Comparison of ENCODE assay signal across 21 cellular contexts in genomic region chr16:22969567-22969966, GRCh38.
"Had no signal": no experiment of that assay in that cellular context is flagged by ENCODE, and none has a peak within 500 bp of the region (broad histone marks: within the 10 kb centered on the region; RNA-seq: fewer than 3 reads in every experiment).

No MANE protein-coding gene starts in this region.

- H3K4me1 ChIP-seq: body of pancreas, colonic mucosa, stomach had no signal

- H3K4me3 ChIP-seq: body of pancreas, colonic mucosa, esophagus muscularis mucosa, lung, skin epidermis, stomach had no signal

- ATAC-seq: activated T-helper 17 cell treated with anti-CD3 and anti-CD28 coated beads, Interleukin-2, amount 50 U/mL, for 72 hours; body of pancreas; stimulated activated effector memory CD8-positive, alpha-beta T cell treated with anti-CD3 and anti-CD28 coated beads, Interleukin-12 subunit alpha, Interleukin-12 subunit beta, amount 100 ng/mL, for 72 hours; T-cell had no signal

- H3K27ac ChIP-seq: body of pancreas, colonic mucosa, esophagus muscularis mucosa, skin epidermis, stomach had no signal

- H3K27me3 ChIP-seq: body of pancreas, colonic mucosa had no signal

- H3K9me3 ChIP-seq: body of pancreas, colonic mucosa, esophagus muscularis mucosa, stomach had no signal

- H3K36me3 ChIP-seq: colonic mucosa, esophagus muscularis mucosa, stomach had no signal

- DNase-seq: activated B cell treated with CpG ODN at 0.5 μM for 24 hours; activated CD4-positive, alpha-beta memory T cell treated with anti-CD3 and anti-CD28 coated beads, Interleukin-2, amount 10 ng/mL, durations not matched to agents 7 days and 5 days; activated CD4-positive, alpha-beta T cell treated with anti-CD3 and anti-CD28 coated beads for 48 hours; activated naive CD4-positive, alpha-beta T cell; activated naive CD8-positive, alpha-beta T cell treated with anti-CD3 and anti-CD28 coated beads, Interleukin-2, amount 10 ng/mL, durations not matched to agents 7 days and 5 days; activated T-cell treated with anti-CD3 and anti-CD28 coated beads, Interleukin-2, amount 50 U/mL, for 1 hour; amygdala; body of pancreas; colonic mucosa; hypothalamus; islet precursor cell; nucleus accumbens; stimulated activated CD4-positive, alpha-beta T cell treated with anti-CD3 and anti-CD28 coated beads, Interleukin-4, amount 100 ng/mL, for 1 hour; stomach; T-cell; trophoblast cell had no signal
